11 cellular contexts compared by ENCODE assay signal in the genomic region with DNA sequence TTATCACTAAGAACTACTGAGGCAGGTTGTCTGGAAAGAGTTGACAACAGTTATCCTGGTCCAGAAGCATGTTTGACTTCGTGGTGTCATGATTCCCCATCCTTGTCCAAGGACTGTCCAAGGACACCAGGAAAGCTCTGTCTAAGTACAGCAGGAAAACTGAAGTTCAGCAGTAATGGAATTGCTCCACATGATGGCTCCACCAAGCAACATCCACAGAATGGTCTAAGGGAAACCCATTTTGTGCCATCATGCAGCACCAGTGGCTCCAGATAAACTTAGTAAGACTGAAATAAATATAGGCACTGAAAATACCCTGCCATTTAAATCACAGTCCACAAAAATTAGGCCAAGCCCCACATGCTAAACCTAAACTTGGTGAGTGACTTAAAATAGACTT.
A peak's percentile ranks its signal among the peaks of the same experiment; 100 is the strongest.
DNase-seq lines count a peak whose midpoint lies in the region; ATAC-seq and TF ChIP-seq lines count a peak whose summit lies in the region.
"Had no signal": no experiment of that assay in that cellular context is flagged by ENCODE, and none has a peak within 500 bp of the region (broad histone marks: within the 10 kb centered on the region; RNA-seq: fewer than 3 reads in every experiment).

No MANE protein-coding gene starts in this region.

- POLR2A ChIA-PET in MCF 10A (lab: Yijun Ruan, JAX) = no interaction called here

- peak; percentile 39 for TF ChIP-seq CTCF in MCF 10A (IDR thresholded peaks at IDR 0.05; ENCODE audit: unreplicated experiment)
- TF ChIP-seq CTCF in breast epithelium (IDR thresholded peaks at IDR 0.05) = no peak
- TF ChIP-seq CTCF in fibroblast of pulmonary artery (IDR thresholded peaks at IDR 0.05; ENCODE audit: low read length, missing control alignments) = peak; percentile 53
- TF ChIP-seq CTCF in testis (IDR thresholded peaks at IDR 0.05) = no peak
- no peak for TF ChIP-seq CTCF in ovary (IDR thresholded peaks at IDR 0.05)
- TF ChIP-seq CTCF in glutamatergic neuron (IDR thresholded peaks at IDR 0.05; ENCODE audit: partially characterized antibody, unreplicated experiment) = no peak

- H3K27ac ChIP-seq in breast epithelium = no peak overlapping the region
- H3K27ac ChIP-seq in testis = no peak overlapping the region
- H3K27ac ChIP-seq in ovary = no peak overlapping the region
- H3K27ac ChIP-seq in aorta (ENCODE audit: low read depth in 1 of 2, low read length in 2 of 2) = no peak overlapping the region

- CTCF ChIA-PET in MCF 10A (lab: Yijun Ruan, JAX) = interaction anchor here (0.6 to 0.9 kb wide), 5 partner anchors 12 to 1601 kb away, joined by 3 to 5 read pairs (median 3); no protein-coding TSS in a partner anchor

- H3K27me3 ChIP-seq in breast epithelium = no peaks in the 10 kb centered on the region
- H3K27me3 ChIP-seq in testis = no peaks in the 10 kb centered on the region
- H3K27me3 ChIP-seq in ovary = no peaks in the 10 kb centered on the region
- H3K27me3 ChIP-seq in aorta (ENCODE audit: control insufficient read depth in 1 of 2, insufficient read depth in 2 of 2, low read length in 1 of 2) = no peaks in the 10 kb centered on the region

- WGBS in testis, 2 donors = 80 to 92% methylated on average over 1 of the region's 1 CpG
- 71 to 87% (median 75%) methylated on average over 1 of the region's 1 CpG for WGBS in ovary, 3 donors
- 57 to 58% methylated on average over 1 of the region's 1 CpG for WGBS in aorta, 2 donors

- intact Hi-C loops in MCF 10A (cut with micrococcal nuclease) (loop anchor here (1.0 to 10.0 kb wide), 2 partner anchors 190 to 777 kb away; a partner anchor contains a TSS), breast epithelium (cut with DNase I; ENCODE audit: low total_unique reads) (no loop called here), testis (cut with DNase I; ENCODE audit: low total_unique reads) (no loop called here), ovary (cut with DNase I) (no loop called here), aorta (cut with DNase I) (no loop called here)

- H3K9me3 ChIP-seq in breast epithelium (no peaks in the 10 kb centered on the region), testis (no peaks in the 10 kb centered on the region), ovary (no peaks in the 10 kb centered on the region), aorta (ENCODE audit: control insufficient read depth, low read length) (no peaks in the 10 kb centered on the region)

- no peaks in the 10 kb centered on the region for H3K36me3 ChIP-seq in breast epithelium
- no peaks in the 10 kb centered on the region for H3K36me3 ChIP-seq in testis (ENCODE audit: low read depth, missing control alignments)
- no peaks in the 10 kb centered on the region for H3K36me3 ChIP-seq in ovary
- H3K36me3 ChIP-seq in aorta (ENCODE audit: control insufficient read depth in 1 of 2, insufficient read depth in 2 of 2, low read length in 1 of 2) = no peaks in the 10 kb centered on the region

- H3K9me3 Mint-ChIP-seq in MCF 10A (ENCODE audit: unreplicated experiment) = no peaks in the 10 kb centered on the region
- H3K9me3 Mint-ChIP-seq in glutamatergic neuron (ENCODE audit: unreplicated experiment) = no peaks in the 10 kb centered on the region
- H3K9me3 Mint-ChIP-seq: nephron had no signal

- TF ChIP-seq EP300 in ovary (IDR thresholded peaks at IDR 0.05) = no peak

- H3K4me1 ChIP-seq in breast epithelium (no peaks in the 10 kb centered on the region), testis (no peaks in the 10 kb centered on the region), ovary (ENCODE audit: insufficient read depth) (no peaks in the 10 kb centered on the region), aorta (ENCODE audit: control insufficient read depth in 1 of 2, insufficient read depth in 2 of 2, low read length in 2 of 2) (no peaks in the 10 kb centered on the region)

- H3K36me3 Mint-ChIP-seq in MCF 10A (ENCODE audit: insufficient read depth, unreplicated experiment) = no peaks in the 10 kb centered on the region
- no peaks in the 10 kb centered on the region for H3K36me3 Mint-ChIP-seq in glutamatergic neuron (ENCODE audit: unreplicated experiment)

- H3K27ac Mint-ChIP-seq in MCF 10A (ENCODE audit: low read depth, unreplicated experiment) (no peak overlapping the region), glutamatergic neuron (ENCODE audit: unreplicated experiment) (no peak overlapping the region)
- H3K27ac Mint-ChIP-seq: nephron had no signal

- H3K27me3 Mint-ChIP-seq in MCF 10A (ENCODE audit: insufficient read depth, unreplicated experiment) = no peaks in the 10 kb centered on the region
- no peaks in the 10 kb centered on the region for H3K27me3 Mint-ChIP-seq in glutamatergic neuron (ENCODE audit: unreplicated experiment)

- DNase-seq in MCF 10A (ENCODE audit: unreplicated experiment) (peak; percentile 32), breast epithelium (ENCODE audit: low spot score in 2 of 2) (no peak), RPMI7951 (ENCODE audit: low read depth) (peak; percentile 50), fibroblast of pulmonary artery (ENCODE audit: low read depth) (peak; percentile 68), testis (peak; percentile 23), ovary (no peak), aorta (no peak), glutamatergic neuron (no peak)
- DNase-seq: cortex of kidney; stimulated activated naive CD4-positive, alpha-beta T cell had no signal

- H3K4me3 Mint-ChIP-seq in MCF 10A (ENCODE audit: unreplicated experiment) (no peak overlapping the region), glutamatergic neuron (ENCODE audit: unreplicated experiment) (no peak overlapping the region)
- H3K4me3 Mint-ChIP-seq: nephron had no signal

- TF ChIP-seq POLR2A in breast epithelium (IDR thresholded peaks at IDR 0.05) = no peak
- TF ChIP-seq POLR2A in testis (IDR thresholded peaks at IDR 0.05) = no peak
- no peak for TF ChIP-seq POLR2A in ovary (IDR thresholded peaks at IDR 0.05)

- H3K4me3 ChIP-seq in breast epithelium = no peak overlapping the region
- H3K4me3 ChIP-seq in fibroblast of pulmonary artery (replicated peaks; ENCODE audit: low read depth, low read length) = no peak overlapping the region
- no peak overlapping the region for H3K4me3 ChIP-seq in testis
- no peak overlapping the region for H3K4me3 ChIP-seq in ovary
- H3K4me3 ChIP-seq in aorta (ENCODE audit: low read length in 2 of 2) = no peak overlapping the region

- H3K4me1 Mint-ChIP-seq in MCF 10A (ENCODE audit: insufficient read depth, unreplicated experiment) (no peaks in the 10 kb centered on the region), glutamatergic neuron (ENCODE audit: low read depth, unreplicated experiment) (no peaks in the 10 kb centered on the region)
- H3K4me1 Mint-ChIP-seq: nephron had no signal

- no TSS peak for BruUV-seq in MCF 10A (replicated peaks; lab: Mats Ljungman, UMichigan)

- ATAC-seq in aorta (ENCODE audit: low FRiP score) = no peak

Comparison
In these comparisons a context has a peak if more than half of its experiments do, and no peak if none do; other contexts are left out.
1. DNase-seq: peak in MCF 10A (single experiment), RPMI7951 (single experiment), fibroblast of pulmonary artery (single experiment) and testis (single experiment); none in breast epithelium (0 of 2), ovary (0 of 5), aorta (0 of 2) and glutamatergic neuron (single experiment).
2. CTCF ChIP-seq: peak in MCF 10A (single experiment) and fibroblast of pulmonary artery (single experiment); none in breast epithelium (0 of 3), testis (0 of 3), ovary (0 of 3) and glutamatergic neuron (single experiment).